8 cellular contexts compared by ENCODE assay signal in genomic region chr16:21952040-21952792, GRCh38. TPM values are rescaled to one million over a fixed set of nuclear protein-coding genes. Genes with fewer than 3 reads are reported as not detected.
DNase-seq lines count a peak whose midpoint lies in the region; ATAC-seq and TF ChIP-seq lines count a peak whose summit lies in the region.

No MANE protein-coding gene starts in this region.

- peak; percentile 63 to 80 for ATAC-seq in right cardiac atrium

- 2% methylated on average over 24 of the region's 24 CpGs for WGBS in right cardiac atrium

- H3K27me3 ChIP-seq in HAP-1 (ENCODE audit: low read depth) (no peaks in the 10 kb centered on the region), right cardiac atrium (ENCODE audit: control insufficient read depth, insufficient read depth) (no peaks in the 10 kb centered on the region)

- intact Hi-C loops in right cardiac atrium (cut with DNase I), result loop anchor here in 1 of 4 donors (5.0 kb wide), 1 partner anchor 235 kb away; no protein-coding TSS in a partner anchor

- peak overlapping the region; percentile 87 for H3K4me3 ChIP-seq in HAP-1
- H3K4me3 ChIP-seq in right cardiac atrium (ENCODE audit: low read length), result peak overlapping the region; percentile 99
- peak overlapping the region; percentile 100 for H3K4me3 ChIP-seq in retinal pigment epithelial cell (ENCODE audit: low read length)

- peaks cover 10% of the 10 kb centered on the region; the same call in 1 of the 2 replicates for H3K4me1 ChIP-seq in HAP-1
- peaks cover 4% of the 10 kb centered on the region for H3K4me1 ChIP-seq in right cardiac atrium (ENCODE audit: control insufficient read depth, insufficient read depth, low read length)

- in situ Hi-C loops in HAP-1 (cut with MboI; ENCODE audit: low sequenced_read_pairs), result no loop called here

- H3K36me3 ChIP-seq in HAP-1 (replicated peaks), result peaks cover 10% of the 10 kb centered on the region

- DNase-seq in ELR (ENCODE audit: low read depth) (peak; percentile 74), HAP-1 (ENCODE audit: low spot score in 2 of 2) (peak; percentile 68 to 83), MV-4-11 (lab: John Stamatoyannopoulos, UW) (peak; percentile 63), T-helper 1 cell (peak; percentile 54 to 81 (median 71)), amygdala (lab: John Stamatoyannopoulos, UW) (peak in 42 of 56 donors; percentile 21 to 82 (median 52)), right cardiac atrium (peak; percentile 82 to 89 (median 82)), retinal pigment epithelial cell (ENCODE audit: low read depth) (peak; percentile 34), NCI-H187 treated with DMSO at 0.1 percent for 48 hours (lab: John Stamatoyannopoulos, UW) (no peak)

- no peak for TF ChIP-seq CTCF in retinal pigment epithelial cell (conservative IDR thresholded peaks at IDR 0.05; ENCODE audit: low read depth, low read length)

- peak overlapping the region; percentile 97 for H3K27ac ChIP-seq in right cardiac atrium (ENCODE audit: low read length)

- H3K9me3 ChIP-seq in HAP-1 (no peaks in the 10 kb centered on the region), right cardiac atrium (ENCODE audit: control insufficient read depth, low read length) (no peaks in the 10 kb centered on the region)

RNA-seq across cellular contexts. Expression of gene UQCRC2, which starts 0.9 kb away (rescaled TPM):
- total RNA-seq in right cardiac atrium, result 100 to 1,000 TPM; 516 to 665 (median 637) TPM
- 321 TPM for polyA plus RNA-seq in right cardiac atrium

RNA-seq across cellular contexts. Expression of gene PDZD9, which starts 48.7 kb away (rescaled TPM):
- total RNA-seq in right cardiac atrium, result not detected
- not detected for polyA plus RNA-seq in right cardiac atrium

RNA-seq across cellular contexts. Expression of gene MOSMO, which starts 55.7 kb away (rescaled TPM):
- total RNA-seq in right cardiac atrium, result 10 to 100 TPM; 10.6 to 14.8 (median 12.2) TPM
- 10.4 TPM for polyA plus RNA-seq in right cardiac atrium
